11 cellular contexts compared by ENCODE assay signal in genomic region chr1:42221952-42222606, GRCh38. TPM values are rescaled to one million over a fixed set of nuclear protein-coding genes. Genes with fewer than 3 reads are reported as not detected.
DNase-seq lines count a peak whose midpoint lies in the region; ATAC-seq and TF ChIP-seq lines count a peak whose summit lies in the region.
"Had no signal": no experiment of that assay in that cellular context is flagged by ENCODE, and none has a peak within 500 bp of the region (broad histone marks: within the 10 kb centered on the region; RNA-seq: fewer than 3 reads in every experiment).

No MANE protein-coding gene starts in this region.

- peaks cover 52% of the 10 kb centered on the region for H3K4me1 Mint-ChIP-seq in endothelial cell (ENCODE audit: unreplicated experiment)

- no peak for TF ChIP-seq CTCF in endothelial cell (IDR thresholded peaks at IDR 0.05; ENCODE audit: unreplicated experiment)

- DNase-seq in EL = peak; percentile 78
- DNase-seq in RKO (ENCODE audit: low spot score) = peak; percentile 24
- no peak for DNase-seq in endothelial cell (ENCODE audit: low spot score)
- peak; percentile 70 for DNase-seq in renal cortical epithelial cell (ENCODE audit: low read depth)
- no peak for DNase-seq in NAMALWA (ENCODE audit: low spot score)
- no peak for DNase-seq in GM19240 (ENCODE audit: insufficient read length, low spot score)
- DNase-seq: cerebellar nuclear complex, NCI-H524 had no signal

- H3K27me3 Mint-ChIP-seq in endothelial cell (ENCODE audit: unreplicated experiment) = peaks cover 4% of the 10 kb centered on the region

- peaks cover 22% of the 10 kb centered on the region for H3K36me3 Mint-ChIP-seq in endothelial cell (ENCODE audit: low read depth, unreplicated experiment)

- no peak overlapping the region for H3K4me3 Mint-ChIP-seq in endothelial cell (ENCODE audit: unreplicated experiment)

- ATAC-seq in HG02642 (IDR thresholded peaks at IDR 0.05; ENCODE audit: poor library complexity, unreplicated experiment) = no peak

- H3K27ac Mint-ChIP-seq in endothelial cell (ENCODE audit: unreplicated experiment) = peak overlapping the region; percentile 62

- no peaks in the 10 kb centered on the region for H3K9me3 Mint-ChIP-seq in endothelial cell (ENCODE audit: unreplicated experiment)

RNA-seq across cellular contexts. Expression of gene GUCA2A, which starts 57.5 kb away (rescaled TPM):
- total RNA-seq in endothelial cell (ENCODE audit: unreplicated experiment) = not detected
- not detected in 2 replicates for total RNA-seq in renal cortical epithelial cell
- total RNA-seq: SJSA1, thoracic aorta had no signal

Comparison
In these comparisons a context has a peak if more than half of its experiments do, and no peak if none do; other contexts are left out.
1. DNase-seq: peak in EL (single experiment), RKO (single experiment) and renal cortical epithelial cell (single experiment); none in endothelial cell (single experiment), NAMALWA (single experiment) and GM19240 (single experiment).